1 cellular context compared by ENCODE assay signal in the genomic region with DNA sequence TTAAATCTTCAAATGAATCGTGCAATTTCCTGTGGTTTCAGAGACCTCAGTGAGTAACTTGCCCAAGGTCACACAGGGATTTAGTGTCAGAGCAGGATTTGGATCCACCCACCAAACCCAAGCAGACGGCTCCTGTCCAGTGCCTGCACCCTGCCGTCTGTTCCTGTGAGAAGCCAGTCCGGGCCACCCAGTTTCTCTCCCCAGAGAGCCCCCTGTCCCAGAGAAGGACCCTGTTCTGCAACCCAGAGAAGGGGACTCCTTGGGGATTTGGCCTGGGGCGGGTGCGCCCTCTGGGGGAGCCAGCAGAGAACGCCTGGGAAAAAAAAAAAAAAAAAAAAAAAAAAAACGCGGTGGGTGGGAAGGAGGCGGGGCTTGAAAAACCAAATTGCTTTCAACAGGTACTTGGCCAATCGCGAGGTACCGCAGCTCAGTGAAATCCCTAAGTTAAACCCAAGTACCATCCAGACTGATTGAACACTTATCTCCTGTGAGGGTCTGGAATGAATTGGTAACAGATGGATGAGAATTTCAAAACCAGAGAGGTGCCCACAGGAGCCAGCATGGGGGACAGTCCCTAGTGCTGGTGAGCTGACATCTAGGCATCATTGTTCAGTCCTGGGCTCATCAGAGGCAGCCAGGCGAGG.
TF ChIP-seq lines count a peak whose summit lies in the region.

No MANE protein-coding gene starts in this region.

TF ChIP-seq in GM12878, 131 proteins besides CTCF, POLR2A, EP300 and RAD21 (continued from another document):
- TF ChIP-seq ASH2L (IDR thresholded peaks at IDR 0.05; ENCODE audit: borderline replicate concordance, low read depth) (no peak), STAT3 (IDR thresholded peaks at IDR 0.05; ENCODE audit: low read depth, low read length) (no peak), RB1 (IDR thresholded peaks at IDR 0.05; ENCODE audit: borderline replicate concordance) (0 out of 2 replicates have a peak, but pooled peaks have one; percentile 48), NRF1 (conservative IDR thresholded peaks at IDR 0.05; ENCODE audit: low read depth, low read length) (no peak), MEF2B (IDR thresholded peaks at IDR 0.05; ENCODE audit: partially characterized antibody, poor library complexity, severe bottlenecking) (peak; percentile 49)
- TF ChIP-seq, protein P1, sequence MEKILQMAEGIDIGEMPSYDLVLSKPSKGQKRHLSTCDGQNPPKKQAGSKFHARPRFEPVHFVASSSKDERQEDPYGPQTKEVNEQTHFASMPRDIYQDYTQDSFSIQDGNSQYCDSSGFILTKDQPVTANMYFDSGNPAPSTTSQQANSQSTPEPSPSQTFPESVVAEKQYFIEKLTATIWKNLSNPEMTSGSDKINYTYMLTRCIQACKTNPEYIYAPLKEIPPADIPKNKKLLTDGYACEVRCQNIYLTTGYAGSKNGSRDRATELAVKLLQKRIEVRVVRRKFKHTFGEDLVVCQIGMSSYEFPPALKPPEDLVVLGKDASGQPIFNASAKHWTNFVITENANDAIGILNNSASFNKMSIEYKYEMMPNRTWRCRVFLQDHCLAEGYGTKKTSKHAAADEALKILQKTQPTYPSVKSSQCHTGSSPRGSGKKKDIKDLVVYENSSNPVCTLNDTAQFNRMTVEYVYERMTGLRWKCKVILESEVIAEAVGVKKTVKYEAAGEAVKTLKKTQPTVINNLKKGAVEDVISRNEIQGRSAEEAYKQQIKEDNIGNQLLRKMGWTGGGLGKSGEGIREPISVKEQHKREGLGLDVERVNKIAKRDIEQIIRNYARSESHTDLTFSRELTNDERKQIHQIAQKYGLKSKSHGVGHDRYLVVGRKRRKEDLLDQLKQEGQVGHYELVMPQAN (conservative IDR thresholded peaks at IDR 0.05), result no peak
